ENCODE assay signal across 20 cellular contexts in the genomic region with DNA sequence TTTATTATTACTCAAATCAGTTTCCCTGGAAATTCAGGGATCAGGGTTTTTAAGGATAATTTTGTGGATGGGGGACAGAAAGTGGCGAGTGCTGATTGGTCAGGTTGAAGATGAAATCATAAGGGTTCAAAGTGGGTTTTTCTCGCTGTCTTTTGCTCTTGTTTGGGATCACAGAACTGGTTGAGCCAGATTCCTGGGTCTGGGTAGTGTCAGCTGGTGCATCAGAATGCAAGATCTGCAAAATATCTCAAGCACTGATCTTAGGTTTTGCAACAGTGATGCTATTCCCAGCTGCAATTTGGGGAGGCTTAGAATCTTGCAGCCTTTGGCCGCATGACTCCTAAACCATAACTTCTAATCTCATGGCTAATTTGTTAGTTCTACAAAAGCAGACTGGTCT. TPM values are rescaled to one million over a fixed set of nuclear protein-coding genes. Genes with fewer than 3 reads are reported as not detected.
A peak's percentile ranks its signal among the peaks of the same experiment; 100 is the strongest.
DNase-seq lines count a peak whose midpoint lies in the region; TF ChIP-seq lines count a peak whose summit lies in the region.
"Had no signal": no experiment of that assay in that cellular context is flagged by ENCODE, and none has a peak within 500 bp of the region (broad histone marks: within the 10 kb centered on the region; RNA-seq: fewer than 3 reads in every experiment).

No MANE protein-coding gene starts in this region.

- H2BK5ac ChIP-seq in mesendoderm (ENCODE audit: low read length), result no peak overlapping the region

- no peak overlapping the region for H3K4ac ChIP-seq in mesendoderm (ENCODE audit: low read depth, low read length)

- no peak overlapping the region for H3K23ac ChIP-seq in mesendoderm (ENCODE audit: low read length)

- peak overlapping the region; percentile 73 for H3K27ac Mint-ChIP-seq in activated naive CD4-positive, alpha-beta T cell treated with anti-CD3 and anti-CD28 coated beads, Interleukin-2, amount 50 U/mL, for 24 hours
- no peak overlapping the region for H3K27ac Mint-ChIP-seq in activated naive CD4-positive, alpha-beta T cell treated with anti-CD3 and anti-CD28 coated beads for 36 hours
- H3K27ac Mint-ChIP-seq in type B pancreatic cell, result no peak overlapping the region
- H3K27ac Mint-ChIP-seq: CD14-positive monocyte had no signal

- no peak overlapping the region for H3K56ac ChIP-seq in mesendoderm (ENCODE audit: low read length)

- H3K4me2 ChIP-seq in mesendoderm (ENCODE audit: low read length), result no peak overlapping the region

- TF ChIP-seq EP300 in stomach (IDR thresholded peaks at IDR 0.05), result no peak

- no peaks in the 10 kb centered on the region for H3K4me1 ChIP-seq in mesendoderm (ENCODE audit: control insufficient read depth, low read depth, low read length)
- H3K4me1 ChIP-seq in stomach, result no peaks in the 10 kb centered on the region

- H3K4me3 Mint-ChIP-seq in activated naive CD4-positive, alpha-beta T cell treated with anti-CD3 and anti-CD28 coated beads, Interleukin-2, amount 50 U/mL, for 24 hours, result no peak overlapping the region
- H3K4me3 Mint-ChIP-seq in activated naive CD4-positive, alpha-beta T cell treated with anti-CD3 and anti-CD28 coated beads for 36 hours, result no peak overlapping the region
- peak overlapping the region; percentile 7 for H3K4me3 Mint-ChIP-seq in type B pancreatic cell

- H2BK15ac ChIP-seq in mesendoderm (replicated peaks; ENCODE audit: low read depth), result no peak overlapping the region

- no peak overlapping the region for H3K18ac ChIP-seq in mesendoderm (ENCODE audit: low read length)

- CTCF ChIA-PET in activated naive CD4-positive, alpha-beta T cell treated with anti-CD3 and anti-CD28 coated beads for 36 hours (lab: Charles Lee), result interaction anchor here (1.4 to 1.5 kb wide), 2 partner anchors 9 to 14 kb away, joined by 3 to 6 read pairs; a partner anchor contains a TSS

- H3K9me3 Mint-ChIP-seq in activated naive CD4-positive, alpha-beta T cell treated with anti-CD3 and anti-CD28 coated beads, Interleukin-2, amount 50 U/mL, for 24 hours, result no peaks in the 10 kb centered on the region
- no peaks in the 10 kb centered on the region for H3K9me3 Mint-ChIP-seq in activated naive CD4-positive, alpha-beta T cell treated with anti-CD3 and anti-CD28 coated beads for 36 hours
- peaks cover 4% of the 10 kb centered on the region for H3K9me3 Mint-ChIP-seq in type B pancreatic cell

- WGBS in mesendoderm (ENCODE audit: extremely low coverage, insufficient coverage, low lambda C conversion rate), result no CpG with 5 or more reads among the region's 3 CpGs
- WGBS in stomach, 5 donors, result 71 to 84% (median 82%) methylated on average over 3 of the region's 3 CpGs

- H4K8ac ChIP-seq in mesendoderm (ENCODE audit: low read depth, low read length), result no peak overlapping the region

- no peaks in the 10 kb centered on the region for H3K27me3 Mint-ChIP-seq in activated naive CD4-positive, alpha-beta T cell treated with anti-CD3 and anti-CD28 coated beads, Interleukin-2, amount 50 U/mL, for 24 hours
- H3K27me3 Mint-ChIP-seq in activated naive CD4-positive, alpha-beta T cell treated with anti-CD3 and anti-CD28 coated beads for 36 hours (ENCODE audit: low read depth), result no peaks in the 10 kb centered on the region
- no peaks in the 10 kb centered on the region for H3K27me3 Mint-ChIP-seq in type B pancreatic cell

- no peak for TF ChIP-seq CTCF in type B pancreatic cell (conservative IDR thresholded peaks at IDR 0.05)
- TF ChIP-seq CTCF in stomach (IDR thresholded peaks at IDR 0.05), result no peak

- H3K79me2 ChIP-seq in mesendoderm (ENCODE audit: control insufficient read depth, insufficient read depth, low read length), result no peaks in the 10 kb centered on the region

- no peak overlapping the region for H3K4me3 ChIP-seq in mesendoderm (ENCODE audit: low read length)
- no peak overlapping the region for H3K4me3 ChIP-seq in stomach
- H3K4me3 ChIP-seq: GM12878, HAP-1, K562 had no signal

- H3K79me1 ChIP-seq in mesendoderm (ENCODE audit: low read length), result no peaks in the 10 kb centered on the region

- TF ChIP-seq POLR2A in stomach (IDR thresholded peaks at IDR 0.05), result no peak

- no peak overlapping the region for H4K5ac ChIP-seq in mesendoderm (ENCODE audit: low read length)

- DNase-seq in activated naive CD4-positive, alpha-beta T cell treated with anti-CD3 and anti-CD28 coated beads for 36 hours, result no peak
- DNase-seq in amniotic epithelial cell (ENCODE audit: low read depth), result peak; percentile 24
- peak; percentile 78 for DNase-seq in mesendoderm
- no peak for DNase-seq in type B pancreatic cell (ENCODE audit: extremely low spot score, unreplicated experiment)
- no peak for DNase-seq in stomach
- DNase-seq in posterior cingulate gyrus, result no peak
- DNase-seq in NCI-H1694 (lab: John Stamatoyannopoulos, UW), result no peak
- DNase-seq: 8988T; NCI-H1105 treated with DMSO at 0.1 percent for 48 hours; NCI-H1694 treated with DMSO at 0.1 percent for 48 hours; NCI-H510A; NCI-H748 treated with DMSO at 0.1 percent for 48 hours; NK-92 treated with Interleukin-12 subunit alpha and Interleukin-12 subunit beta, amount 100 ng/mL, for 24 hours; Right ventricle myocardium superior had no signal

- no peak overlapping the region for H2AK5ac ChIP-seq in mesendoderm (ENCODE audit: low read length)

- H3K4me1 Mint-ChIP-seq in activated naive CD4-positive, alpha-beta T cell treated with anti-CD3 and anti-CD28 coated beads, Interleukin-2, amount 50 U/mL, for 24 hours, result peaks cover 77% of the 10 kb centered on the region
- H3K4me1 Mint-ChIP-seq in activated naive CD4-positive, alpha-beta T cell treated with anti-CD3 and anti-CD28 coated beads for 36 hours (ENCODE audit: low read depth), result peaks cover 14% of the 10 kb centered on the region
- peaks cover 15% of the 10 kb centered on the region for H3K4me1 Mint-ChIP-seq in type B pancreatic cell (ENCODE audit: unreplicated experiment)
- H3K4me1 Mint-ChIP-seq: CD14-positive monocyte had no signal

- intact Hi-C loops in activated naive CD4-positive, alpha-beta T cell treated with anti-CD3 and anti-CD28 coated beads for 36 hours (cut with micrococcal nuclease), result no loop called here
- intact Hi-C loops in stomach (cut with DNase I; ENCODE audit: low total_unique reads), result no loop called here
- intact Hi-C loops in posterior cingulate gyrus (cut with DNase I), result no loop called here

- no peak overlapping the region for H2BK120ac ChIP-seq in mesendoderm (ENCODE audit: low read depth, low read length)

- H3K9ac ChIP-seq in mesendoderm (ENCODE audit: low read length), result no peak overlapping the region

- H3K27me3 ChIP-seq in mesendoderm (ENCODE audit: insufficient read depth, low read length, poor library complexity) (no peaks in the 10 kb centered on the region), stomach (peaks cover 0 to 6% (median 0%) of the 10 kb centered on the region in 3 donors)

- peaks cover 44% of the 10 kb centered on the region for H3K36me3 Mint-ChIP-seq in activated naive CD4-positive, alpha-beta T cell treated with anti-CD3 and anti-CD28 coated beads, Interleukin-2, amount 50 U/mL, for 24 hours
- no peaks in the 10 kb centered on the region for H3K36me3 Mint-ChIP-seq in activated naive CD4-positive, alpha-beta T cell treated with anti-CD3 and anti-CD28 coated beads for 36 hours (ENCODE audit: low read depth)
- no peaks in the 10 kb centered on the region for H3K36me3 Mint-ChIP-seq in type B pancreatic cell
- H3K36me3 Mint-ChIP-seq: CD14-positive monocyte had no signal

- H3K27ac ChIP-seq in mesendoderm (ENCODE audit: low read depth, low read length), result no peak overlapping the region
- no peak overlapping the region for H3K27ac ChIP-seq in stomach

- no peaks in the 10 kb centered on the region for H3K36me3 ChIP-seq in mesendoderm (ENCODE audit: control insufficient read depth, insufficient read depth, low read length)
- H3K36me3 ChIP-seq in stomach, result no peaks in the 10 kb centered on the region
- H3K36me3 ChIP-seq: HAP-1 had no signal

- no peaks in the 10 kb centered on the region for H3K9me3 ChIP-seq in stomach
- H3K9me3 ChIP-seq: HAP-1 had no signal

RNA-seq across cellular contexts. Expression of a gene that starts 9.3 kb away (rescaled TPM):
- total RNA-seq in activated naive CD4-positive, alpha-beta T cell treated with anti-CD3 and anti-CD28 coated beads for 36 hours, result 1 to 10 TPM; 5.3 to 5.5 TPM
- 0.13 TPM for polyA plus RNA-seq in mesendoderm (2013, experiment 1 of 2)
- not detected for polyA plus RNA-seq in mesendoderm (2013, experiment 2 of 2)
- total RNA-seq in type B pancreatic cell (ENCODE audit: low replicate concordance) (0.72 and 3.4 TPM in 2 replicates), stomach (10 to 100 TPM in 1 of 5 donors, 1 to 10 TPM in 1, not detected in 3; 2.8 to 28.1 TPM)
- 1 to 10 TPM; 1.4 to 5.7 (median 2.3) TPM for polyA plus RNA-seq in stomach

RNA-seq across cellular contexts. Expression of a gene that starts 36.4 kb away (rescaled TPM):
- total RNA-seq in activated naive CD4-positive, alpha-beta T cell treated with anti-CD3 and anti-CD28 coated beads for 36 hours, result 100 to 1,000 TPM; 210 to 213 TPM
- 0.53 TPM for polyA plus RNA-seq in mesendoderm (2013, experiment 1 of 2)
- 0.46 TPM for polyA plus RNA-seq in mesendoderm (2013, experiment 2 of 2)
- total RNA-seq in type B pancreatic cell (ENCODE audit: low replicate concordance) (6.3 and 12.7 TPM in 2 replicates), stomach (100 to 1,000 TPM in 1 of 5 donors, 10 to 100 TPM in 4; 24.6 to 121 (median 36.0) TPM)
- polyA plus RNA-seq in stomach, result 10 to 100 TPM; 35.4 to 48.5 (median 42.9) TPM

RNA-seq across cellular contexts. Expression of a gene that starts 53.8 kb away (rescaled TPM):
- total RNA-seq in activated naive CD4-positive, alpha-beta T cell treated with anti-CD3 and anti-CD28 coated beads for 36 hours, result not detected
- not detected for polyA plus RNA-seq in mesendoderm (2013, experiment 1 of 2)
- polyA plus RNA-seq in mesendoderm (2013, experiment 2 of 2), result not detected
- total RNA-seq in type B pancreatic cell (ENCODE audit: low replicate concordance) (1.3 and 1.9 TPM in 2 replicates), stomach (10 to 100 TPM in 1 of 5 donors, 1 to 10 TPM in 3, not detected in 1; 3.9 to 23.2 (median 8.4) TPM)
- 100 to 1,000 TPM in 2 of 3 donors, 10 to 100 TPM in 1; 69.0 to 604 (median 288) TPM for polyA plus RNA-seq in stomach
- total RNA-seq: GM12878, K562, Right ventricle myocardium superior had no signal
- polyA plus RNA-seq: AG04450, CD14-positive monocyte, K562 had no signal

Comparison
In these comparisons a context has a peak if more than half of its experiments do, and no peak if none do; other contexts are left out.
1. DNase-seq: peak in amniotic epithelial cell (single experiment) and mesendoderm (single experiment); none in activated naive CD4-positive, alpha-beta T cell treated with anti-CD3 and anti-CD28 coated beads for 36 hours (single experiment), type B pancreatic cell (single experiment), stomach (single experiment), posterior cingulate gyrus (0 of 10) and NCI-H1694 (single experiment).